Comparison of ENCODE assay signal across 31 cellular contexts in genomic region chr16:20072524-20073202, GRCh38. TPM values are rescaled to one million over a fixed set of nuclear protein-coding genes. Genes with fewer than 3 reads are reported as not detected.
DNase-seq lines count a peak whose midpoint lies in the region; ATAC-seq and TF ChIP-seq lines count a peak whose summit lies in the region.
"Had no signal": no experiment of that assay in that cellular context is flagged by ENCODE, and none has a peak within 500 bp of the region (broad histone marks: within the 10 kb centered on the region; RNA-seq: fewer than 3 reads in every experiment).

No MANE protein-coding gene starts in this region.

- DNase-seq in H9 (no peak), caudate nucleus (lab: John Stamatoyannopoulos, UW) (peak in 7 of 61 donors; percentile 1 to 23 (median 5)), progenitor cell of endocrine pancreas (ENCODE audit: low spot score, unreplicated experiment) (no peak), PC-3 (no peak)
- DNase-seq in activated CD4-positive, alpha-beta T cell treated with anti-CD3 and anti-CD28 coated beads, Interleukin-2, amount 10 ng/mL, durations not matched to agents 24 days and 14 days: no peak
- DNase-seq: activated CD8-positive, alpha-beta T cell treated with anti-CD3 and anti-CD28 coated beads, Interleukin-2, amount 10 ng/mL, durations not matched to agents 7 days and 5 days; activated naive CD4-positive, alpha-beta T cell treated with anti-CD3 and anti-CD28 coated beads, Interleukin-2, amount 50 U/mL, for 16 hours; brain microvascular endothelial cell; DMS 273 treated with DMSO at 0.1 percent for 48 hours; EL; Kasumi-1; naive thymus-derived CD8-positive, alpha-beta T cell; NCI-H1417; NCI-H2029 treated with DMSO at 0.1 percent for 48 hours; NCI-H524 treated with DMSO at 0.1 percent for 48 hours; NK-92 treated with Interleukin-12 subunit alpha and Interleukin-12 subunit beta, amount 100 ng/mL, for 24 hours; pancreas; Right ventricle myocardium superior; small intestine; testis had no signal

- H3K27me3 Mint-ChIP-seq in H9 (ENCODE audit: low read depth): peaks cover 77% of the 10 kb centered on the region
- H3K27me3 Mint-ChIP-seq in progenitor cell of endocrine pancreas: peaks cover 83% of the 10 kb centered on the region
- peaks cover 24% of the 10 kb centered on the region for H3K27me3 Mint-ChIP-seq in activated CD4-positive, alpha-beta T cell treated with anti-CD3 and anti-CD28 coated beads, Interleukin-2, amount 10 ng/mL, durations not matched to agents 24 days and 14 days

- no peak overlapping the region for H2BK20ac ChIP-seq in H9 (ENCODE audit: low read depth, low read length, poor library complexity, severe bottlenecking)

- no peaks in the 10 kb centered on the region for H3F3A ChIP-seq in PC-3 (ENCODE audit: low read length, unreplicated experiment)

- H3K14ac ChIP-seq in H9 (ENCODE audit: insufficient read depth, low read length): no peak overlapping the region

- no peak overlapping the region for H3K56ac ChIP-seq in H9 (ENCODE audit: insufficient read length, low read depth, low read length)

- peak overlapping the region; percentile 75 for H3K4me2 ChIP-seq in H9 (ENCODE audit: insufficient read depth, insufficient read length, low read length)
- H3K4me2 ChIP-seq in PC-3 (ENCODE audit: low read length): no peak overlapping the region

- WGBS in H9 (ENCODE audit: extremely low coverage, insufficient read length, low lambda C conversion rate): no CpG with 5 or more reads among the region's 17 CpGs

- no peak overlapping the region for H2BK120ac ChIP-seq in H9 (ENCODE audit: low read depth, low read length, poor library complexity, severe bottlenecking)

- H3K9me3 Mint-ChIP-seq in H9 (peaks cover 11 to 12% of the 10 kb centered on the region in 2 experiments), progenitor cell of endocrine pancreas (ENCODE audit: low read depth) (peaks cover 6% of the 10 kb centered on the region)
- H3K9me3 Mint-ChIP-seq in activated CD4-positive, alpha-beta T cell treated with anti-CD3 and anti-CD28 coated beads, Interleukin-2, amount 10 ng/mL, durations not matched to agents 24 days and 14 days: no peaks in the 10 kb centered on the region
- H3K9me3 Mint-ChIP-seq: stimulated activated naive CD8-positive, alpha-beta T cell treated with anti-CD3 and anti-CD28 coated beads, Interleukin-15, Interleukin-2, amounts not matched to agents 100 ng/mL and 50 ng/mL, for 24 hours had no signal

- no peak overlapping the region for H3K9ac ChIP-seq in H9 (ENCODE audit: extremely low read depth, insufficient read length, low read length)
- H3K9ac ChIP-seq in PC-3 (ENCODE audit: low read length): no peak overlapping the region

- POLR2A ChIA-PET in PC-3 (lab: Charles Lee; ENCODE audit: unreplicated experiment): no interaction called here

- no peak overlapping the region for H3T11ph ChIP-seq in H9 (ENCODE audit: low read length)

- H2AFZ ChIP-seq in H9 (ENCODE audit: low read length): no peak overlapping the region
- H2AFZ ChIP-seq in PC-3 (ENCODE audit: low read length): no peak overlapping the region

- H4K20me1 ChIP-seq in H9 (ENCODE audit: control insufficient read depth, insufficient read depth, insufficient read length) (no peaks in the 10 kb centered on the region), PC-3 (ENCODE audit: low read length) (no peaks in the 10 kb centered on the region)

- H3K4me3 Mint-ChIP-seq in H9 (peak overlapping the region; percentile 60 to 90), progenitor cell of endocrine pancreas (ENCODE audit: low read depth) (peak overlapping the region; percentile 50)
- H3K4me3 Mint-ChIP-seq in activated CD4-positive, alpha-beta T cell treated with anti-CD3 and anti-CD28 coated beads, Interleukin-2, amount 10 ng/mL, durations not matched to agents 24 days and 14 days: no peak overlapping the region
- H3K4me3 Mint-ChIP-seq: activated CD8-positive, alpha-beta T cell treated with anti-CD3 and anti-CD28 coated beads, Interleukin-2, amount 10 ng/mL, durations not matched to agents 7 days and 5 days; naive thymus-derived CD8-positive, alpha-beta T cell; stimulated activated naive CD8-positive, alpha-beta T cell treated with anti-CD3 and anti-CD28 coated beads, Interleukin-15, Interleukin-2, amounts not matched to agents 100 ng/mL and 50 ng/mL, for 24 hours had no signal

- H3K27me3 ChIP-seq in H9 (ENCODE audit: insufficient read depth, low read length): peaks cover 17% of the 10 kb centered on the region; the same call in 1 of the 2 replicates
- H3K27me3 ChIP-seq in PC-3 (ENCODE audit: low read length): peaks cover 30% of the 10 kb centered on the region
- H3K27me3 ChIP-seq: brain microvascular endothelial cell, testis had no signal

- H3K23ac ChIP-seq in H9 (ENCODE audit: insufficient read length, low read depth, low read length): no peak overlapping the region

- H3K4me1 ChIP-seq in H9 (ENCODE audit: insufficient read depth, low read length): no peaks in the 10 kb centered on the region; the same call in 1 of the 2 replicates
- no peaks in the 10 kb centered on the region for H3K4me1 ChIP-seq in PC-3 (ENCODE audit: insufficient read depth, low read length)
- H3K4me1 ChIP-seq: pancreas had no signal

- H3K27ac Mint-ChIP-seq in H9 (no peak overlapping the region), progenitor cell of endocrine pancreas (no peak overlapping the region)
- H3K27ac Mint-ChIP-seq in activated CD4-positive, alpha-beta T cell treated with anti-CD3 and anti-CD28 coated beads, Interleukin-2, amount 10 ng/mL, durations not matched to agents 24 days and 14 days: no peak overlapping the region
- H3K27ac Mint-ChIP-seq: activated CD8-positive, alpha-beta T cell treated with anti-CD3 and anti-CD28 coated beads, Interleukin-2, amount 10 ng/mL, durations not matched to agents 7 days and 5 days; activated T-helper 2 cell treated with anti-CD3 and anti-CD28 coated beads, Interferon-gamma antibody, Interleukin-2, Interleukin-4, amounts not matched to agents 10 μg/mL and 5 μg/mL and 100 μg/mL, durations not matched to agents 14 hours and 24 hours and 36 hours; stimulated activated naive CD8-positive, alpha-beta T cell treated with anti-CD3 and anti-CD28 coated beads, Interleukin-15, Interleukin-2, amounts not matched to agents 100 ng/mL and 50 ng/mL, for 24 hours had no signal

- peaks cover 6 to 13% (median 9%) of the 10 kb centered on the region in 3 experiments; a peak in 6 of 7 replicates for H3K36me3 Mint-ChIP-seq in H9 (ENCODE audit: insufficient read depth in 1 of 3, low read depth in 3 of 3)
- H3K36me3 Mint-ChIP-seq in progenitor cell of endocrine pancreas (ENCODE audit: insufficient read depth): no peaks in the 10 kb centered on the region
- no peaks in the 10 kb centered on the region for H3K36me3 Mint-ChIP-seq in activated CD4-positive, alpha-beta T cell treated with anti-CD3 and anti-CD28 coated beads, Interleukin-2, amount 10 ng/mL, durations not matched to agents 24 days and 14 days (ENCODE audit: low read depth)
- H3K36me3 Mint-ChIP-seq: naive thymus-derived CD8-positive, alpha-beta T cell had no signal

- intact Hi-C loops in PC-3 (cut with micrococcal nuclease): no loop called here
- intact Hi-C loops in activated CD4-positive, alpha-beta T cell treated with anti-CD3 and anti-CD28 coated beads, Interleukin-2, amount 10 ng/mL, durations not matched to agents 24 days and 14 days (cut with micrococcal nuclease): no loop called here

- no peak overlapping the region for H2BK15ac ChIP-seq in H9 (ENCODE audit: low read depth, low read length)

- no peak overlapping the region for H4K91ac ChIP-seq in H9 (ENCODE audit: insufficient read length, low read depth, low read length)

- H3K27ac ChIP-seq in H9 (ENCODE audit: insufficient read length, low read depth, low read length) (no peak overlapping the region), caudate nucleus (ENCODE audit: low read depth, low read length) (peak overlapping the region; percentile 48), PC-3 (ENCODE audit: low read length) (no peak overlapping the region)
- H3K27ac ChIP-seq: brain microvascular endothelial cell, epithelial cell of prostate, pancreas, right atrium auricular region, testis had no signal

- peaks cover 13% of the 10 kb centered on the region for H3K23me2 ChIP-seq in H9 (ENCODE audit: insufficient read length, low read depth, low read length, poor library complexity, severe bottlenecking)

- no TSS peak for BruUV-seq in PC-3 (replicated peaks; lab: Mats Ljungman, UMichigan)

- H2AK5ac ChIP-seq in H9 (ENCODE audit: insufficient read length, low read length): no peak overlapping the region

- no peak overlapping the region for H4K8ac ChIP-seq in H9 (replicated peaks; ENCODE audit: insufficient read length, low read depth, low read length)

- no peaks in the 10 kb centered on the region for H3K9me2 ChIP-seq in PC-3 (replicated peaks; ENCODE audit: low read length)

- H2BK12ac ChIP-seq in H9 (ENCODE audit: insufficient read length, low read depth, low read length): no peak overlapping the region

- ATAC-seq in PC-3 (no peak), GM19324 (IDR thresholded peaks at IDR 0.05; ENCODE audit: low FRiP score, unreplicated experiment) (no peak)
- ATAC-seq: activated CD8-positive, alpha-beta T cell treated with anti-CD3 and anti-CD28 coated beads, Interleukin-2, amount 10 ng/mL, durations not matched to agents 7 days and 5 days; HCT116; naive thymus-derived CD8-positive, alpha-beta T cell; pancreas had no signal

- TF ChIP-seq CTCF in H9 (conservative IDR thresholded peaks at IDR 0.05): no peak
- TF ChIP-seq CTCF in progenitor cell of endocrine pancreas (IDR thresholded peaks at IDR 0.05; ENCODE audit: unreplicated experiment): no peak
- no peak for TF ChIP-seq CTCF in PC-3 (conservative IDR thresholded peaks at IDR 0.05; ENCODE audit: low read depth, low read length)

- H3K36me3 ChIP-seq in PC-3 (ENCODE audit: low read depth, low read length): no peaks in the 10 kb centered on the region
- H3K36me3 ChIP-seq: brain microvascular endothelial cell, pancreas, right atrium auricular region had no signal

- H3K79me2 ChIP-seq in H9 (ENCODE audit: insufficient read depth, low read length): no peaks in the 10 kb centered on the region
- H3K79me2 ChIP-seq in PC-3 (ENCODE audit: low read length): no peaks in the 10 kb centered on the region

- no peaks in the 10 kb centered on the region for H3K79me1 ChIP-seq in H9 (ENCODE audit: insufficient read depth, low read depth, low read length, poor library complexity, severe bottlenecking)

- CTCF ChIA-PET in PC-3 (lab: Charles Lee): no interaction called here

- H3K4me1 Mint-ChIP-seq in H9 (peaks cover 31 to 35% of the 10 kb centered on the region in 2 experiments), progenitor cell of endocrine pancreas (ENCODE audit: low read depth) (peaks cover 5% of the 10 kb centered on the region)
- H3K4me1 Mint-ChIP-seq in activated CD4-positive, alpha-beta T cell treated with anti-CD3 and anti-CD28 coated beads, Interleukin-2, amount 10 ng/mL, durations not matched to agents 24 days and 14 days: no peaks in the 10 kb centered on the region

- no peak overlapping the region for H4K5ac ChIP-seq in H9 (ENCODE audit: insufficient read length, low read depth, low read length)

- no peak overlapping the region for H3K18ac ChIP-seq in H9 (ENCODE audit: insufficient read length, low read depth, low read length)

- no peaks in the 10 kb centered on the region for H3K9me3 ChIP-seq in H9 (ENCODE audit: control insufficient read depth, low read depth, low read length)
- no peaks in the 10 kb centered on the region for H3K9me3 ChIP-seq in iPS-18c (ENCODE audit: control insufficient read depth, insufficient read depth, low read length)
- no peaks in the 10 kb centered on the region for H3K9me3 ChIP-seq in PC-3 (ENCODE audit: low read length)
- H3K9me3 ChIP-seq: pancreas, testis had no signal

- H2BK5ac ChIP-seq in H9 (ENCODE audit: insufficient read length, low read length): no peak overlapping the region

- H3K4me3 ChIP-seq in iPS-18c (ENCODE audit: insufficient read depth, low read depth, low read length) (peak overlapping the region; percentile 62), PC-3 (ENCODE audit: low read length) (no peak overlapping the region)
- H3K4me3 ChIP-seq: right atrium auricular region had no signal

- no peak overlapping the region for H3K4ac ChIP-seq in H9 (ENCODE audit: low read depth, low read length)

RNA-seq across cellular contexts. Expression of gene GPR139, which starts 1.0 kb away (rescaled TPM):
- 0.22 TPM in 1 of 2 replicates, not detected in the other for total RNA-seq in H9 (2021)
- total RNA-seq in progenitor cell of endocrine pancreas: not detected in 2 replicates
- not detected in 2 replicates for total RNA-seq in PC-3 (2014; rRNA removed)
- not detected in 2 replicates for total RNA-seq in activated CD4-positive, alpha-beta T cell treated with anti-CD3 and anti-CD28 coated beads, Interleukin-2, amount 10 ng/mL, durations not matched to agents 24 days and 14 days
- total RNA-seq: activated CD8-positive, alpha-beta T cell treated with anti-CD3 and anti-CD28 coated beads, Interleukin-2, amount 10 ng/mL, durations not matched to agents 7 days and 5 days; activated T-helper 2 cell treated with anti-CD3 and anti-CD28 coated beads, Interferon-gamma antibody, Interleukin-2, Interleukin-4, amounts not matched to agents 10 μg/mL and 5 μg/mL and 100 μg/mL, durations not matched to agents 14 hours and 24 hours and 36 hours; kidney epithelial cell; lower leg skin; mononuclear cell; naive thymus-derived CD8-positive, alpha-beta T cell; pancreas; right atrium auricular region; Right ventricle myocardium superior; T-helper 2 cell treated with Interferon-gamma antibody and Interleukin-4, amounts not matched to agents 100 ng/mL and 5 ng/mL, for 36 hours; testis had no signal
